Comparison of ENCODE assay signal across 8 cellular contexts in genomic region chr16:4766875-4767628, GRCh38. TPM values are rescaled to one million over a fixed set of nuclear protein-coding genes. Genes with fewer than 3 reads are reported as not detected.
DNase-seq lines count a peak whose midpoint lies in the region; ATAC-seq, FAIRE-seq and TF ChIP-seq lines count a peak whose summit lies in the region.

TSS of gene ZNF500 (minus strand) at chr16:4767162. CDS start at chr16:4765978, 1,184 bp downstream.

- in situ Hi-C loops in GM18951 (cut with MboI; ENCODE audit: low sequenced_read_pairs, unreplicated experiment): no loop called here

- peak within 1 kb of the TSS; percentile 93 for H3K4me3 ChIP-seq in WERI-Rb-1 (ENCODE audit: low read depth, low read length)
- H3K4me3 ChIP-seq in bronchial epithelial cell (ENCODE audit: low read depth, low read length): peak within 1 kb of the TSS; percentile 97
- peak within 1 kb of the TSS; percentile 88 to 97 for H3K4me3 ChIP-seq in small intestine (ENCODE audit: low read depth in 1 of 2, low read length in 2 of 2)

- H3K9me3 ChIP-seq in WERI-Rb-1 (ENCODE audit: severe bottlenecking) (no peaks in the 10 kb centered on the region), small intestine (ENCODE audit: control insufficient read depth, low read depth) (no peaks in the 10 kb centered on the region)

- TF ChIP-seq CTCF in WERI-Rb-1 (IDR thresholded peaks at IDR 0.05; ENCODE audit: low read depth, low read length): no peak
- TF ChIP-seq CTCF in bronchial epithelial cell (IDR thresholded peaks at IDR 0.05; ENCODE audit: insufficient read depth, low read length, severe bottlenecking): no peak

- H3K27ac ChIP-seq in WERI-Rb-1 (peak within 1 kb of the TSS; percentile 77), small intestine (ENCODE audit: low read depth in 1 of 2, low read length in 1 of 2) (peak within 1 kb of the TSS; percentile 78 to 97)

- peak; percentile 82 for ATAC-seq in HG03175 (IDR thresholded peaks at IDR 0.05; ENCODE audit: unreplicated experiment)

- TF ChIP-seq POLR2A in GM18951 (IDR thresholded peaks at IDR 0.05; ENCODE audit: extremely low read depth, insufficient read depth, insufficient read length): peak; percentile 77

- H3K36me3 ChIP-seq in WERI-Rb-1: peaks cover 31% of the 10 kb centered on the region
- peaks cover 13% of the 10 kb centered on the region for H3K36me3 ChIP-seq in bronchial epithelial cell (ENCODE audit: control insufficient read depth, insufficient read depth, low read length)
- peaks cover 3 to 14% of the 10 kb centered on the region in 2 donors for H3K36me3 ChIP-seq in small intestine (ENCODE audit: control insufficient read depth in 2 of 2, insufficient read depth in 2 of 2, low read length in 2 of 2)

- no peak for FAIRE-seq in bronchial epithelial cell (lab: Jason Lieb, UNC)
- FAIRE-seq in small intestine (lab: Jason Lieb, UNC): no peak

- WGBS in small intestine, 3 donors: 1 to 2% (median 1%) methylated on average over 51 to 72 of the region's 72 CpGs

- H3K27me3 ChIP-seq in WERI-Rb-1 (ENCODE audit: insufficient read depth, low read depth, severe bottlenecking) (no peaks in the 10 kb centered on the region), bronchial epithelial cell (ENCODE audit: control insufficient read depth, insufficient read depth, low read length) (no peaks in the 10 kb centered on the region), small intestine (ENCODE audit: control insufficient read depth in 2 of 2, insufficient read depth in 2 of 2, low read length in 2 of 2) (no peaks in the 10 kb centered on the region)

- peaks cover 0 to 13% of the 10 kb centered on the region in 2 donors for H3K4me1 ChIP-seq in small intestine (ENCODE audit: control insufficient read depth in 2 of 2, insufficient read depth in 1 of 2, low read depth in 1 of 2, low read length in 1 of 2)

- DNase-seq in AG08396 (ENCODE audit: low spot score): peak; percentile 98
- DNase-seq in NCI-H2227 treated with DMSO at 0.1 percent for 48 hours (lab: John Stamatoyannopoulos, UW): peak; percentile 94
- peak; percentile 98 for DNase-seq in WERI-Rb-1
- peak; percentile 89 for DNase-seq in bronchial epithelial cell (ENCODE audit: low read depth)
- peak; percentile 98 for DNase-seq in iPS-NIHi11 (ENCODE audit: low spot score)
- DNase-seq in small intestine: peak; percentile 95

RNA-seq across cellular contexts. Expression of gene ZNF500, which starts in this region (rescaled TPM):
- 5.8 TPM in 2 replicates for total RNA-seq in bronchial epithelial cell
- polyA plus RNA-seq in small intestine: 10 to 100 TPM in 1 of 3 donors, 1 to 10 TPM in 2; 2.0 to 10.3 (median 3.0) TPM

Comparison
In these comparisons a context has a peak if more than half of its experiments do, and no peak if none do; other contexts are left out.
1. Peak in every context shown above with its lines: DNase-seq, ATAC-seq, H3K4me3 ChIP-seq and H3K27ac ChIP-seq.